ENCODE assay signal across 8 cellular contexts in genomic region chr9:137316012-137316981, GRCh38. TPM values are rescaled to one million over a fixed set of nuclear protein-coding genes. Genes with fewer than 3 reads are reported as not detected.
DNase-seq lines count a peak whose midpoint lies in the region; ATAC-seq, FAIRE-seq and TF ChIP-seq lines count a peak whose summit lies in the region.

No MANE protein-coding gene starts in this region.

- H2BK12ac ChIP-seq in H1 (ENCODE audit: low read depth, low read length) = no peak overlapping the region

- peak overlapping the region; percentile 54 for H3K9ac ChIP-seq in NT2/D1 (ENCODE audit: insufficient read length, low read depth)
- no peak overlapping the region for H3K9ac ChIP-seq in H1 (replicated peaks in 1 of 4; ENCODE audit: extremely low read depth in 1 of 4, low read depth in 3 of 4, low read length in 3 of 4)

- H3K4me2 ChIP-seq in H1 (ENCODE audit: insufficient read depth in 1 of 2, low read depth in 2 of 2, low read length in 2 of 2) = peak overlapping the region; percentile 26 to 57; a peak in 3 of 4 replicates

- intact Hi-C loops in activated CD4-positive, alpha-beta T cell treated with anti-CD3 and anti-CD28 coated beads for 36 hours (cut with DNase I, micrococcal nuclease) = no loop called here

- CTCF ChIA-PET in activated CD4-positive, alpha-beta T cell treated with anti-CD3 and anti-CD28 coated beads for 36 hours (lab: Charles Lee) = no interaction called here
- CTCF ChIA-PET in H1 (lab: Charles Lee; ENCODE audit: partially characterized antibody) = interaction anchor here (1.1 to 5.7 kb wide), 6 partner anchors 13 to 128 kb away, joined by 3 to 55 read pairs (median 5); partner anchors contain the start of genes EXD3, NOXA1 and NRARP

- no peak overlapping the region for H3K23ac ChIP-seq in H1 (ENCODE audit: insufficient read length)

- H3K79me2 ChIP-seq in H1 (ENCODE audit: control insufficient read depth in 1 of 2, insufficient read depth in 2 of 2, low read length in 2 of 2) = no peaks in the 10 kb centered on the region

- H4K91ac ChIP-seq in H1 (replicated peaks; ENCODE audit: insufficient read length, low read length) = peak overlapping the region; percentile 89

- 17% methylated on average over 8 of the region's 83 CpGs; no CpG with 5 or more reads in 1 of the 2 experiments for WGBS in H1 (ENCODE audit: extremely low coverage in 1 of 2, insufficient coverage in 1 of 2, insufficient read length in 1 of 2, insufficient replicate concordance in 2 of 2, low coverage in 1 of 2, low lambda C conversion rate in 2 of 2, missing lambda C conversion rate in 1 of 2), 2 experiments

- DNase-seq in activated CD4-positive, alpha-beta T cell treated with anti-CD3 and anti-CD28 coated beads for 36 hours = peak; percentile 43
- no peak for DNase-seq in activated CD4-positive, alpha-beta T cell treated with anti-CD3 and anti-CD28 coated beads, Interleukin-2, amount 50 U/mL, for 48 hours
- DNase-seq in NT2/D1 (ENCODE audit: low read depth, low spot score) (no peak), H1 (ENCODE audit: low read depth in 1 of 2, low spot score in 2 of 2) (peak in 1 of 2 experiments; percentile 79), nephron progenitor cell (peak; percentile 85)

- no peak for TF ChIP-seq POLR2A in H1 (IDR thresholded peaks at IDR 0.05; ENCODE audit: control extremely low read depth in 1 of 2, low read depth in 2 of 2, low read length in 2 of 2)
- TF ChIP-seq POLR2A in GM18505 (IDR thresholded peaks at IDR 0.05; ENCODE audit: borderline replicate concordance, extremely low read depth, insufficient read depth, insufficient read length) = no peak

- peak overlapping the region; percentile 37 for H4K5ac ChIP-seq in H1 (ENCODE audit: insufficient read length, low read depth, low read length)

- no peak overlapping the region for H2AK5ac ChIP-seq in H1 (ENCODE audit: low read depth, low read length)

- H3K4ac ChIP-seq in H1 (replicated peaks; ENCODE audit: insufficient read length, low read depth, low read length) = peak overlapping the region; percentile 69

- H3K9me3 ChIP-seq in NT2/D1 (ENCODE audit: insufficient read depth, low read length) (no peaks in the 10 kb centered on the region), H1 (ENCODE audit: insufficient read depth in 2 of 2, low read depth in 1 of 2, low read length in 1 of 2) (no peaks in the 10 kb centered on the region)

- TF ChIP-seq RAD21 in H1 (IDR thresholded peaks at IDR 0.05 in 1 of 2, conservative IDR thresholded peaks at IDR 0.05 in 1 of 2; ENCODE audit: low read depth in 2 of 2, low read length in 2 of 2) = no peak

- H3K23me2 ChIP-seq in H1 (ENCODE audit: low read depth, low read length) = no peaks in the 10 kb centered on the region; the same call in 1 of the 2 replicates

- H3K14ac ChIP-seq in H1 (ENCODE audit: insufficient read length) = no peak overlapping the region

- H2BK15ac ChIP-seq in H1 (ENCODE audit: low read length) = peak overlapping the region; percentile 46; the same call in 1 of the 2 replicates

- peaks cover 2% of the 10 kb centered on the region for H3K27me3 Mint-ChIP-seq in activated CD4-positive, alpha-beta T cell treated with anti-CD3 and anti-CD28 coated beads for 36 hours
- no peaks in the 10 kb centered on the region for H3K27me3 Mint-ChIP-seq in nephron progenitor cell (ENCODE audit: low read depth, poor library complexity)

- H3K27me3 ChIP-seq in NT2/D1 (ENCODE audit: insufficient read depth, insufficient read length) = no peaks in the 10 kb centered on the region
- H3K27me3 ChIP-seq in H1 (replicated peaks in 1 of 4; ENCODE audit: control insufficient read depth in 3 of 4, extremely low read depth in 1 of 4, insufficient read depth in 3 of 4, low read length in 3 of 4) = peaks cover 0 to 4% (median 0%) of the 10 kb centered on the region in 4 experiments; a peak in 2 of 7 replicates

- no peaks in the 10 kb centered on the region for H3K36me3 Mint-ChIP-seq in activated CD4-positive, alpha-beta T cell treated with anti-CD3 and anti-CD28 coated beads for 36 hours (ENCODE audit: low read depth)
- H3K36me3 Mint-ChIP-seq in nephron progenitor cell (ENCODE audit: low read depth) = no peaks in the 10 kb centered on the region

- POLR2A ChIA-PET in activated CD4-positive, alpha-beta T cell treated with anti-CD3 and anti-CD28 coated beads for 36 hours (lab: Charles Lee) = no interaction called here
- POLR2A ChIA-PET in H1 (lab: Charles Lee; ENCODE audit: partially characterized antibody) = interaction anchor here (0.9 to 11.9 kb wide), 10 partner anchors 9 to 277 kb away, joined by 3 to 129 read pairs (median 3); partner anchors contain the start of genes NRARP and TUBB4B

- no peaks in the 10 kb centered on the region for H4K20me1 ChIP-seq in H1 (replicated peaks in 1 of 2; ENCODE audit: control insufficient read depth in 1 of 2, insufficient read depth in 2 of 2, low read length in 2 of 2)

- no peak overlapping the region for H2BK20ac ChIP-seq in H1 (ENCODE audit: low read length)

- no peak overlapping the region for H3K27ac Mint-ChIP-seq in activated CD4-positive, alpha-beta T cell treated with anti-CD3 and anti-CD28 coated beads for 36 hours
- H3K27ac Mint-ChIP-seq in nephron progenitor cell = no peak overlapping the region

- no peak overlapping the region for H2AFZ ChIP-seq in H1 (ENCODE audit: low read length)

- H3K27ac ChIP-seq in H1 (ENCODE audit: low read depth, low read length) = no peak overlapping the region

- ATAC-seq in activated CD4-positive, alpha-beta T cell treated with anti-CD3 and anti-CD28 coated beads for 36 hours = peak; percentile 44
- no peak for ATAC-seq in GM21360 (IDR thresholded peaks at IDR 0.05; ENCODE audit: unreplicated experiment)
- ATAC-seq in GM21786 (IDR thresholded peaks at IDR 0.05; ENCODE audit: unreplicated experiment) = no peak
- no peak for ATAC-seq in GM18505 (IDR thresholded peaks at IDR 0.05; ENCODE audit: unreplicated experiment)

- peak overlapping the region; percentile 81 for H4K8ac ChIP-seq in H1 (ENCODE audit: extremely low read depth, insufficient read depth, low read length)

- H3K36me3 ChIP-seq in NT2/D1 (ENCODE audit: insufficient read depth, insufficient read length, low read length) (no peaks in the 10 kb centered on the region), H1 (ENCODE audit: control insufficient read depth in 2 of 4, insufficient read depth in 4 of 4, low read length in 3 of 4) (no peaks in the 10 kb centered on the region)

- H3K4me3 Mint-ChIP-seq in activated CD4-positive, alpha-beta T cell treated with anti-CD3 and anti-CD28 coated beads for 36 hours = no peak overlapping the region
- H3K4me3 Mint-ChIP-seq in nephron progenitor cell = no peak overlapping the region

- H2BK120ac ChIP-seq in H1 (replicated peaks; ENCODE audit: low read depth, low read length) = no peak overlapping the region

- no peak overlapping the region for H3K56ac ChIP-seq in H1 (replicated peaks; ENCODE audit: insufficient read length, low read depth, low read length)

- no peak for TF ChIP-seq EP300 in H1 (IDR thresholded peaks at IDR 0.05; ENCODE audit: borderline replicate concordance in 1 of 2, low read depth in 2 of 2, low read length in 2 of 2)

- H3K4me1 ChIP-seq in NT2/D1 (ENCODE audit: insufficient read depth, insufficient read length) (peaks cover 49% of the 10 kb centered on the region), H1 (replicated peaks in 1 of 4; ENCODE audit: control insufficient read depth in 3 of 4, insufficient read depth in 4 of 4, low read length in 3 of 4) (peaks cover 0 to 32% (median 15%) of the 10 kb centered on the region in 4 experiments; a peak in 6 of 7 replicates)

- FAIRE-seq in H1 (lab: Jason Lieb, UNC) = no peak

- no peak; a peak in 1 of 4 replicates for TF ChIP-seq CTCF in H1 (IDR thresholded peaks at IDR 0.05; ENCODE audit: control extremely low read depth in 1 of 3, insufficient read depth in 1 of 3, low read depth in 1 of 3, low read length in 3 of 3)
- TF ChIP-seq CTCF in nephron progenitor cell (IDR thresholded peaks at IDR 0.05) = no peak

- peak overlapping the region; percentile 27 for H3K4me3 ChIP-seq in NT2/D1 (ENCODE audit: insufficient read length, low read depth)
- peak overlapping the region; percentile 0 to 58 (median 12); a peak in 4 of 8 replicates for H3K4me3 ChIP-seq in H1 (ENCODE audit: extremely low read depth in 1 of 4, insufficient read depth in 2 of 4, low read depth in 3 of 4, low read length in 4 of 4)

- no peaks in the 10 kb centered on the region for H3K79me1 ChIP-seq in H1 (ENCODE audit: low read depth, low read length)

- no peak overlapping the region for H2BK5ac ChIP-seq in H1 (ENCODE audit: low read depth, low read length)

- no peaks in the 10 kb centered on the region for H3K4me1 Mint-ChIP-seq in activated CD4-positive, alpha-beta T cell treated with anti-CD3 and anti-CD28 coated beads for 36 hours
- H3K4me1 Mint-ChIP-seq in nephron progenitor cell = peaks cover 19% of the 10 kb centered on the region

- H3K9me3 Mint-ChIP-seq in activated CD4-positive, alpha-beta T cell treated with anti-CD3 and anti-CD28 coated beads for 36 hours (ENCODE audit: low read depth) = no peaks in the 10 kb centered on the region
- no peaks in the 10 kb centered on the region for H3K9me3 Mint-ChIP-seq in nephron progenitor cell

- H3K18ac ChIP-seq in H1 (ENCODE audit: extremely low read depth, low read length) = peak overlapping the region; percentile 87

TF ChIP-seq in H1, 55 proteins besides CTCF, POLR2A, EP300 and RAD21 (continues in another document):
- TF ChIP-seq EGR1 (IDR thresholded peaks at IDR 0.05; ENCODE audit: borderline replicate concordance, low read depth, low read length) = peak; percentile 82

RNA-seq across cellular contexts. Expression of gene NRARP, which starts 14.2 kb away (rescaled TPM):
- 1 to 10 TPM; 2.1 TPM for total RNA-seq in activated CD4-positive, alpha-beta T cell treated with anti-CD3 and anti-CD28 coated beads for 36 hours
- 35.4 and 37.2 TPM in 2 replicates for total RNA-seq in H1 (2021; fragmentation: NEBNext Ultra II Directional; extraction: Animal tissue kit (Norgen Biotek cat#: 25700))
- polyA plus RNA-seq in H1 (2011; rRNA removed) = 32.5 and 52.0 TPM in 2 replicates
- 27.2 TPM for polyA plus RNA-seq in H1 (2011; cell fraction: cytosol; rRNA removed)
- polyA plus RNA-seq in H1 (2011; cell fraction: nucleus; rRNA removed) = 23.8 TPM
- polyA plus RNA-seq in H1 (2012, experiment 1 of 2) = 13.6 to 21.0 TPM (median 17.4 TPM) in 4 replicates
- 10.2 TPM for polyA plus RNA-seq in H1 (2012, experiment 2 of 2)
- polyA plus RNA-seq in H1 (2013, experiment 1 of 2) = 18.6 TPM
- polyA plus RNA-seq in H1 (2013, experiment 2 of 2) = 18.9 TPM
- polyA minus RNA-seq in H1 (2011; rRNA and poly(A)+ RNA removed) = 4.4 and 6.2 TPM in 2 replicates
- polyA minus RNA-seq in H1 (2011; cell fraction: cytosol; rRNA and poly(A)+ RNA removed) = 23.5 TPM
- polyA minus RNA-seq in H1 (2011; cell fraction: nucleus; rRNA and poly(A)+ RNA removed) = 36.3 TPM

RNA-seq across cellular contexts. Expression of gene TOR4A, which starts 38.8 kb away (rescaled TPM):
- 1 to 10 TPM; 2.6 to 3.4 TPM for total RNA-seq in activated CD4-positive, alpha-beta T cell treated with anti-CD3 and anti-CD28 coated beads for 36 hours
- total RNA-seq in H1 (2021; fragmentation: NEBNext Ultra II Directional; extraction: Animal tissue kit (Norgen Biotek cat#: 25700)) = 9.2 and 9.3 TPM in 2 replicates
- 8.4 and 11.4 TPM in 2 replicates for polyA plus RNA-seq in H1 (2011; rRNA removed)
- polyA plus RNA-seq in H1 (2011; cell fraction: cytosol; rRNA removed) = 6.6 TPM
- 11.1 TPM for polyA plus RNA-seq in H1 (2011; cell fraction: nucleus; rRNA removed)
- polyA plus RNA-seq in H1 (2012, experiment 1 of 2) = 3.5 to 6.6 TPM (median 5.8 TPM) in 4 replicates
- 5.1 TPM for polyA plus RNA-seq in H1 (2012, experiment 2 of 2)
- 12.1 TPM for polyA plus RNA-seq in H1 (2013, experiment 1 of 2)
- polyA plus RNA-seq in H1 (2013, experiment 2 of 2) = 12.3 TPM
- 2.7 TPM in 2 replicates for polyA minus RNA-seq in H1 (2011; rRNA and poly(A)+ RNA removed)
- polyA minus RNA-seq in H1 (2011; cell fraction: cytosol; rRNA and poly(A)+ RNA removed) = 10.6 TPM
- polyA minus RNA-seq in H1 (2011; cell fraction: nucleus; rRNA and poly(A)+ RNA removed) = 9.7 TPM

Comparison
In these comparisons a context has a peak if more than half of its experiments do, and no peak if none do; other contexts are left out.
1. DNase-seq: peak in activated CD4-positive, alpha-beta T cell treated with anti-CD3 and anti-CD28 coated beads for 36 hours (single experiment) and nephron progenitor cell (single experiment); none in activated CD4-positive, alpha-beta T cell treated with anti-CD3 and anti-CD28 coated beads, Interleukin-2, amount 50 U/mL, for 48 hours (0 of 2) and NT2/D1 (single experiment).
2. RNA of gene NRARP, which starts 14.2 kb away (total RNA-seq): 35.4 to 37.2 TPM in H1; 2.1 TPM in activated CD4-positive, alpha-beta T cell treated with anti-CD3 and anti-CD28 coated beads for 36 hours; every median in the first group is over 10 times any median in the second.